ENCODE assay signal across 10 cellular contexts in genomic region chr4:139279723-139280620, GRCh38. TPM values are rescaled to one million over a fixed set of nuclear protein-coding genes. Genes with fewer than 3 reads are reported as not detected.
DNase-seq lines count a peak whose midpoint lies in the region; ATAC-seq, FAIRE-seq and TF ChIP-seq lines count a peak whose summit lies in the region.
"Had no signal": no experiment of that assay in that cellular context is flagged by ENCODE, and none has a peak within 500 bp of the region (broad histone marks: within the 10 kb centered on the region; RNA-seq: fewer than 3 reads in every experiment).

Gene MGARP (minus strand): TSS chr4:139280225. CDS start chr4:139280158, 67 bp downstream.

- H3K27me3 ChIP-seq in H1 (replicated peaks in 1 of 4; ENCODE audit: control insufficient read depth in 3 of 4, extremely low read depth in 1 of 4, insufficient read depth in 3 of 4, low read length in 3 of 4), result peaks cover 5 to 35% (median 25%) of the 10 kb centered on the region in 4 experiments
- H3K27me3 ChIP-seq in mesendoderm (ENCODE audit: insufficient read depth, low read length, poor library complexity), result peaks cover 11% of the 10 kb centered on the region
- H3K27me3 ChIP-seq in thoracic aorta (replicated peaks; ENCODE audit: insufficient read depth), result no peaks in the 10 kb centered on the region
- H3K27me3 ChIP-seq: BLaER1 had no signal

- no peaks in the 10 kb centered on the region for H3K79me2 ChIP-seq in H1 (ENCODE audit: control insufficient read depth in 1 of 2, insufficient read depth in 2 of 2, low read length in 2 of 2)
- H3K79me2 ChIP-seq in mesendoderm (ENCODE audit: control insufficient read depth, insufficient read depth, low read length), result no peaks in the 10 kb centered on the region

- H3K36me3 ChIP-seq in H1 (ENCODE audit: control insufficient read depth in 2 of 4, insufficient read depth in 4 of 4, low read length in 3 of 4) (no peaks in the 10 kb centered on the region), mesendoderm (ENCODE audit: control insufficient read depth, insufficient read depth, low read length) (no peaks in the 10 kb centered on the region), thoracic aorta (no peaks in the 10 kb centered on the region)

- peak within 1 kb of the TSS; percentile 79 for H3K4me3 Mint-ChIP-seq in WTC11

- H3K14ac ChIP-seq in H1 (ENCODE audit: insufficient read length), result no peak within 1 kb of the TSS

- H3K9me3 ChIP-seq in H1 (ENCODE audit: insufficient read depth in 2 of 2, low read depth in 1 of 2, low read length in 1 of 2) (no peaks in the 10 kb centered on the region), thoracic aorta (no peaks in the 10 kb centered on the region)

- H3K23ac ChIP-seq in H1 (ENCODE audit: insufficient read length), result no peak within 1 kb of the TSS
- H3K23ac ChIP-seq in mesendoderm (ENCODE audit: low read length), result no peak within 1 kb of the TSS

- peak; percentile 41 for DNase-seq in NCI-H82 (lab: John Stamatoyannopoulos, UW)
- DNase-seq in NCI-H82 treated with DMSO at 0.1 percent for 48 hours (lab: John Stamatoyannopoulos, UW; ENCODE audit: unreplicated experiment), result no peak
- peak; percentile 83 for DNase-seq in WTC11 (ENCODE audit: low spot score)
- peak; percentile 50 to 88 for DNase-seq in H1 (ENCODE audit: low read depth in 1 of 2, low spot score in 2 of 2)
- DNase-seq in mesendoderm, result peak; percentile 73
- no peak for DNase-seq in thoracic aorta (ENCODE audit: low spot score)
- DNase-seq in GM12891 (ENCODE audit: insufficient read length, low spot score), result no peak

- 3% methylated on average over 52 of the region's 52 CpGs; no CpG with 5 or more reads in 1 of the 2 experiments for WGBS in H1 (ENCODE audit: extremely low coverage in 1 of 2, insufficient coverage in 1 of 2, insufficient read length in 1 of 2, insufficient replicate concordance in 2 of 2, low coverage in 1 of 2, low lambda C conversion rate in 2 of 2, missing lambda C conversion rate in 1 of 2), 2 experiments
- no CpG with 5 or more reads among the region's 52 CpGs for WGBS in mesendoderm (ENCODE audit: extremely low coverage, insufficient coverage, low lambda C conversion rate)

- H3K56ac ChIP-seq in H1 (replicated peaks; ENCODE audit: insufficient read length, low read depth, low read length), result no peak within 1 kb of the TSS
- peak within 1 kb of the TSS; percentile 60 for H3K56ac ChIP-seq in mesendoderm (ENCODE audit: low read length)

- H3K27ac Mint-ChIP-seq in WTC11, result no peak within 1 kb of the TSS

- peaks cover 9% of the 10 kb centered on the region for H3K36me3 Mint-ChIP-seq in WTC11

- H2BK20ac ChIP-seq in H1 (ENCODE audit: low read length), result no peak within 1 kb of the TSS

- no peaks in the 10 kb centered on the region for H4K20me1 ChIP-seq in H1 (replicated peaks in 1 of 2; ENCODE audit: control insufficient read depth in 1 of 2, insufficient read depth in 2 of 2, low read length in 2 of 2)
- H4K20me1 ChIP-seq: BLaER1 had no signal

- H2BK120ac ChIP-seq in H1 (replicated peaks; ENCODE audit: low read depth, low read length), result no peak within 1 kb of the TSS
- no peak within 1 kb of the TSS for H2BK120ac ChIP-seq in mesendoderm (ENCODE audit: low read depth, low read length)

- H3K23me2 ChIP-seq in H1 (ENCODE audit: low read depth, low read length), result peaks cover 9% of the 10 kb centered on the region

- TF ChIP-seq POLR2A in H1 (IDR thresholded peaks at IDR 0.05; ENCODE audit: control extremely low read depth in 1 of 2, low read depth in 2 of 2, low read length in 2 of 2) (no peak), GM12891 (IDR thresholded peaks at IDR 0.05; ENCODE audit: low read depth, low read length) (no peak)

- TF ChIP-seq RAD21 in H1 (IDR thresholded peaks at IDR 0.05 in 1 of 2, conservative IDR thresholded peaks at IDR 0.05 in 1 of 2; ENCODE audit: low read depth in 2 of 2, low read length in 2 of 2), result no peak; a peak in 1 of 4 replicates

- peaks cover 11% of the 10 kb centered on the region for H3K9me3 Mint-ChIP-seq in WTC11

- FAIRE-seq in H1 (lab: Jason Lieb, UNC) (peak; percentile 63), GM12891 (lab: Jason Lieb, UNC) (no peak)
- FAIRE-seq: TTC549 had no signal

- POLR2A ChIA-PET in WTC11 (lab: Charles Lee), result interaction anchor here (1.0 to 1.2 kb wide), 2 partner anchors 21 to 102 kb away, joined by 3 to 4 read pairs; partner anchors contain the start of gene NAA15
- POLR2A ChIA-PET in H1 (lab: Charles Lee; ENCODE audit: partially characterized antibody), result interaction anchor here (1.3 to 1.7 kb wide), 3 partner anchors 21 to 102 kb away, joined by 3 read pairs; partner anchors contain the start of gene NAA15

- H3K4ac ChIP-seq in H1 (replicated peaks; ENCODE audit: insufficient read length, low read depth, low read length), result no peak within 1 kb of the TSS
- no peak within 1 kb of the TSS for H3K4ac ChIP-seq in mesendoderm (ENCODE audit: low read depth, low read length)

- H2BK15ac ChIP-seq in H1 (ENCODE audit: low read length) (no peak within 1 kb of the TSS), mesendoderm (replicated peaks; ENCODE audit: low read depth) (no peak within 1 kb of the TSS)

- TF ChIP-seq EP300 in H1 (IDR thresholded peaks at IDR 0.05; ENCODE audit: borderline replicate concordance in 1 of 2, low read depth in 2 of 2, low read length in 2 of 2), result no peak

- TF ChIP-seq CTCF in WTC11 (IDR thresholded peaks at IDR 0.05) (no peak), H1 (IDR thresholded peaks at IDR 0.05; ENCODE audit: control extremely low read depth in 1 of 3, insufficient read depth in 1 of 3, low read depth in 1 of 3, low read length in 3 of 3) (no peak), thoracic aorta (IDR thresholded peaks at IDR 0.05) (no peak)

- H4K5ac ChIP-seq in H1 (ENCODE audit: insufficient read length, low read depth, low read length) (no peak within 1 kb of the TSS), mesendoderm (ENCODE audit: low read length) (no peak within 1 kb of the TSS)

- H3K4me1 Mint-ChIP-seq in WTC11, result peaks cover 18% of the 10 kb centered on the region

- H3K18ac ChIP-seq in H1 (ENCODE audit: extremely low read depth, low read length) (no peak within 1 kb of the TSS), mesendoderm (ENCODE audit: low read length) (no peak within 1 kb of the TSS)

- H3K27ac ChIP-seq in H1 (ENCODE audit: low read depth, low read length), result no peak within 1 kb of the TSS
- H3K27ac ChIP-seq in mesendoderm (ENCODE audit: low read depth, low read length), result no peak within 1 kb of the TSS
- peak within 1 kb of the TSS in 1 of 2 donors; percentile 23 for H3K27ac ChIP-seq in thoracic aorta
- H3K27ac ChIP-seq: BLaER1 had no signal

- H2BK12ac ChIP-seq in H1 (ENCODE audit: low read depth, low read length), result no peak within 1 kb of the TSS

- H3K9ac ChIP-seq in H1 (replicated peaks in 1 of 4; ENCODE audit: extremely low read depth in 1 of 4, low read depth in 3 of 4, low read length in 3 of 4), result 0 out of 7 replicates have a peak within 1 kb of the TSS, but pooled peaks of 1 of the 4 experiments have one; percentile 19
- peak within 1 kb of the TSS; percentile 49 for H3K9ac ChIP-seq in mesendoderm (ENCODE audit: low read length)
- H3K9ac ChIP-seq: BLaER1 had no signal

- H3K4me1 ChIP-seq in H1 (replicated peaks in 1 of 4; ENCODE audit: control insufficient read depth in 3 of 4, insufficient read depth in 4 of 4, low read length in 3 of 4) (peaks cover 2 to 5% (median 4%) of the 10 kb centered on the region in 4 experiments; a peak in 5 of 7 replicates), mesendoderm (ENCODE audit: control insufficient read depth, low read depth, low read length) (no peaks in the 10 kb centered on the region), thoracic aorta (ENCODE audit: control insufficient read depth in 1 of 2, low read depth in 2 of 2) (no peaks in the 10 kb centered on the region)

- peak within 1 kb of the TSS; percentile 49 to 65 (median 54) for H3K4me3 ChIP-seq in H1 (ENCODE audit: extremely low read depth in 1 of 4, insufficient read depth in 2 of 4, low read depth in 3 of 4, low read length in 4 of 4)
- H3K4me3 ChIP-seq in mesendoderm (ENCODE audit: low read length), result peak within 1 kb of the TSS; percentile 35
- peak within 1 kb of the TSS; percentile 74 for H3K4me3 ChIP-seq in thoracic aorta
- H3K4me3 ChIP-seq: BLaER1 had no signal

- no peak within 1 kb of the TSS for H4K91ac ChIP-seq in H1 (replicated peaks; ENCODE audit: insufficient read length, low read length)

- H3K4me2 ChIP-seq in H1 (ENCODE audit: insufficient read depth in 1 of 2, low read depth in 2 of 2, low read length in 2 of 2), result peak within 1 kb of the TSS; percentile 85 to 93
- H3K4me2 ChIP-seq in mesendoderm (ENCODE audit: low read length), result peak within 1 kb of the TSS; percentile 95
- H3K4me2 ChIP-seq: BLaER1 had no signal

- H2AK5ac ChIP-seq in H1 (ENCODE audit: low read depth, low read length) (no peak within 1 kb of the TSS), mesendoderm (ENCODE audit: low read length) (no peak within 1 kb of the TSS)

- no peak within 1 kb of the TSS for H2BK5ac ChIP-seq in H1 (ENCODE audit: low read depth, low read length)
- no peak within 1 kb of the TSS for H2BK5ac ChIP-seq in mesendoderm (ENCODE audit: low read length)

- ATAC-seq in WTC11 (peak; percentile 89), thoracic aorta (ENCODE audit: insufficient number of reproducible peaks, low FRiP score, low read depth) (no peak), HG03039 (IDR thresholded peaks at IDR 0.05; ENCODE audit: unreplicated experiment) (no peak)

- peaks cover 55% of the 10 kb centered on the region for H3K27me3 Mint-ChIP-seq in WTC11 (ENCODE audit: low read depth)

- H3K79me1 ChIP-seq in H1 (ENCODE audit: low read depth, low read length), result no peaks in the 10 kb centered on the region
- no peaks in the 10 kb centered on the region for H3K79me1 ChIP-seq in mesendoderm (ENCODE audit: low read length)

- H4K8ac ChIP-seq in H1 (ENCODE audit: extremely low read depth, insufficient read depth, low read length) (peak within 1 kb of the TSS; percentile 72), mesendoderm (ENCODE audit: low read depth, low read length) (no peak within 1 kb of the TSS)

- CTCF ChIA-PET in WTC11 (lab: Charles Lee) (interaction anchor here (0.8 to 2.5 kb wide), 10 partner anchors 8 to 249 kb away, joined by 3 to 25 read pairs (median 4); partner anchors contain the start of gene NAA15), H1 (lab: Charles Lee; ENCODE audit: partially characterized antibody) (interaction anchor here (0.8 to 4.8 kb wide), 6 partner anchors 14 to 180 kb away, joined by 3 to 34 read pairs (median 7); partner anchors contain the start of gene NAA15)

- H2AFZ ChIP-seq in H1 (ENCODE audit: low read length), result peak within 1 kb of the TSS; percentile 93

RNA-seq across cellular contexts. Expression of gene MGARP, which starts in this region (rescaled TPM):
- 4.6 to 7.5 TPM (median 6.2 TPM) in 3 replicates for total RNA-seq in WTC11 (2021)
- 2.5 and 2.8 TPM in 2 replicates for total RNA-seq in H1 (2021; fragmentation: NEBNext Ultra II Directional; extraction: Animal tissue kit (Norgen Biotek cat#: 25700))
- 3.9 and 4.5 TPM in 2 replicates for polyA plus RNA-seq in H1 (2011; rRNA removed)
- 8.4 TPM for polyA plus RNA-seq in H1 (2011; cell fraction: cytosol; rRNA removed)
- polyA plus RNA-seq in H1 (2011; cell fraction: nucleus; rRNA removed), result 2.1 TPM
- polyA plus RNA-seq in H1 (2012, experiment 1 of 2), result 4.5 to 6.4 TPM (median 4.9 TPM) in 4 replicates
- 1.5 TPM for polyA plus RNA-seq in H1 (2012, experiment 2 of 2)
- 2.3 TPM for polyA plus RNA-seq in H1 (2013, experiment 1 of 2)
- 2.6 TPM for polyA plus RNA-seq in H1 (2013, experiment 2 of 2)
- polyA minus RNA-seq in H1 (2011; rRNA and poly(A)+ RNA removed), result 1.7 TPM in 2 replicates
- 1.5 TPM for polyA minus RNA-seq in H1 (2011; cell fraction: cytosol; rRNA and poly(A)+ RNA removed)
- 1.2 TPM for polyA minus RNA-seq in H1 (2011; cell fraction: nucleus; rRNA and poly(A)+ RNA removed)
- 0.51 TPM for polyA plus RNA-seq in mesendoderm (2013, experiment 1 of 2)
- 0.59 TPM for polyA plus RNA-seq in mesendoderm (2013, experiment 2 of 2)
- 1 to 10 TPM; 4.2 to 8.9 TPM for total RNA-seq in thoracic aorta
- polyA plus RNA-seq in GM12891 (2012; ENCODE audit: low read depth, missing spikeins), result 0.06 TPM

Comparison
In these comparisons a context has a peak if more than half of its experiments do, and no peak if none do; other contexts are left out.
1. DNase-seq: peak in NCI-H82 (single experiment), WTC11 (single experiment), H1 (2 of 2) and mesendoderm (single experiment); none in NCI-H82 treated with DMSO at 0.1 percent for 48 hours (single experiment), thoracic aorta (single experiment) and GM12891 (single experiment).
2. Peak in every context shown above with its lines, with median percentiles within 50 percentile points of each other: H3K4me3 ChIP-seq.